ENCODE assay signal across 8 cellular contexts in genomic region chr16:30637952-30638351, GRCh38. TPM values are rescaled to one million over a fixed set of nuclear protein-coding genes. Genes with fewer than 3 reads are reported as not detected.
DNase-seq lines count a peak whose midpoint lies in the region; ATAC-seq, FAIRE-seq and TF ChIP-seq lines count a peak whose summit lies in the region.

No MANE protein-coding gene starts in this region.

- no peak overlapping the region for H3K23ac ChIP-seq in IMR-90 (ENCODE audit: low read depth, low read length)

- no peak overlapping the region for H2BK15ac ChIP-seq in IMR-90 (ENCODE audit: low read depth, low read length)

- dilution Hi-C loops in IMR-90 (cut with HindIII; ENCODE audit: low sequenced_read_pairs, unreplicated experiment), result no loop called here

- intact Hi-C loops in IMR-90 (cut with micrococcal nuclease) (no loop called here), mucosa of descending colon (cut with DNase I, micrococcal nuclease) (loop anchor here in 1 of 2 donors (10.0 kb wide), 1 partner anchor 63 kb away; the partner anchor contains the start of gene ZNF688)

- no peak overlapping the region for H3K4ac ChIP-seq in IMR-90 (ENCODE audit: low read depth, low read length)

- H3K4me3 ChIP-seq in IMR-90 (ENCODE audit: insufficient read depth, low read depth, low read length), result no peak overlapping the region
- no peak overlapping the region for H3K4me3 ChIP-seq in mucosa of descending colon

- ATAC-seq in IMR-90 (ENCODE audit: low read depth) (peak; percentile 24; the same call in 1 of the 2 replicates), GM18868 (IDR thresholded peaks at IDR 0.05; ENCODE audit: unreplicated experiment) (no peak), GM21526 (IDR thresholded peaks at IDR 0.05; ENCODE audit: low FRiP score, unreplicated experiment) (no peak), mucosa of descending colon (no peak)

- CTCF ChIA-PET in IMR-90 (lab: Yijun Ruan, JAX), result no interaction called here

- no peak overlapping the region for H3K4me2 ChIP-seq in IMR-90 (ENCODE audit: low read depth, low read length)

- H3K9me1 ChIP-seq in IMR-90 (ENCODE audit: insufficient read depth, low read length), result no peaks in the 10 kb centered on the region; the same call in 1 of the 2 replicates

- peaks cover 1% of the 10 kb centered on the region; the same call in 1 of the 2 replicates for H3K27me3 ChIP-seq in IMR-90 (ENCODE audit: control insufficient read depth, insufficient read depth, low read length)

- TF ChIP-seq RAD21 in IMR-90 (IDR thresholded peaks at IDR 0.05; ENCODE audit: low read length), result peak; percentile 71

- no TSS peak for BruUV-seq in IMR-90 (replicated peaks; lab: Mats Ljungman, UMichigan)

- H3K56ac ChIP-seq in IMR-90 (ENCODE audit: extremely low read depth, insufficient read depth, low read length), result no peak overlapping the region

- TF ChIP-seq CTCF in D721Med (IDR thresholded peaks at IDR 0.05; ENCODE audit: insufficient read depth, missing control alignments) (peak; percentile 69), IMR-90 (conservative IDR thresholded peaks at IDR 0.05; ENCODE audit: low read depth, low read length) (peak; percentile 63), mucosa of descending colon (IDR thresholded peaks at IDR 0.05) (no peak)

- in situ Hi-C loops in IMR-90 (cut with MboI; ENCODE audit: low sequenced_read_pairs), result no loop called here

- H4K8ac ChIP-seq in IMR-90 (ENCODE audit: low read depth in 2 of 2, low read length in 2 of 2), result no peak overlapping the region

- H3K18ac ChIP-seq in IMR-90 (ENCODE audit: low read depth, low read length), result no peak overlapping the region

- no peak overlapping the region for H4K5ac ChIP-seq in IMR-90 (ENCODE audit: low read depth, low read length)

- H2BK120ac ChIP-seq in IMR-90 (ENCODE audit: low read depth, low read length), result no peak overlapping the region

- H3K36me3 ChIP-seq in IMR-90 (ENCODE audit: control insufficient read depth, insufficient read depth, low read length) (no peaks in the 10 kb centered on the region), mucosa of descending colon (ENCODE audit: low read depth) (no peaks in the 10 kb centered on the region)

- H2BK5ac ChIP-seq in IMR-90 (ENCODE audit: low read depth, low read length, poor library complexity, severe bottlenecking), result no peak overlapping the region

- H3K9me3 ChIP-seq in IMR-90 (ENCODE audit: control insufficient read depth, insufficient read depth, low read length), result no peaks in the 10 kb centered on the region
- no peaks in the 10 kb centered on the region for H3K9me3 ChIP-seq in mucosa of descending colon

- POLR2A ChIA-PET in IMR-90 (lab: Charles Lee; ENCODE audit: unreplicated experiment), result no interaction called here

- H4K91ac ChIP-seq in IMR-90 (ENCODE audit: insufficient read depth, low read depth, low read length), result no peak overlapping the region

- DNase-seq in D721Med (ENCODE audit: insufficient read length, low spot score) (no peak), IMR-90 (peak; percentile 51), RPMI7951 (ENCODE audit: low read depth) (peak; percentile 74), fibroblast of peridontal ligament (ENCODE audit: extremely low read depth) (peak; percentile 63), mucosa of descending colon (no peak)
- no peak for DNase-seq in stimulated activated CD4-positive, alpha-beta T cell treated with anti-CD3 and anti-CD28 coated beads, Interleukin-4, amount 100 ng/mL, for 1 hour

- no peaks in the 10 kb centered on the region for H4K20me1 ChIP-seq in IMR-90 (ENCODE audit: insufficient read depth, low read length)

- peaks cover 8 to 19% of the 10 kb centered on the region in 2 experiments; a peak in 3 of 4 replicates for H3K79me1 ChIP-seq in IMR-90 (ENCODE audit: low read depth in 1 of 2, low read length in 2 of 2)

- H2BK20ac ChIP-seq in IMR-90 (ENCODE audit: low read depth, low read length), result no peak overlapping the region

- H2AFZ ChIP-seq in IMR-90 (replicated peaks; ENCODE audit: low read length, poor library complexity), result no peak overlapping the region

- H2AK9ac ChIP-seq in IMR-90 (replicated peaks; ENCODE audit: low read depth, low read length, poor library complexity), result no peak overlapping the region

- WGBS in IMR-90 (ENCODE audit: extremely low coverage in 2 of 2, insufficient read length in 1 of 2), 2 experiments, result no CpG with 5 or more reads among the region's 1 CpG

- H3K4me1 ChIP-seq in IMR-90 (ENCODE audit: control insufficient read depth, insufficient read depth, low read length) (no peaks in the 10 kb centered on the region), mucosa of descending colon (ENCODE audit: low read depth) (peaks cover 7% of the 10 kb centered on the region)

- H2AK5ac ChIP-seq in IMR-90 (ENCODE audit: low read depth, low read length), result no peak overlapping the region

- FAIRE-seq in D721Med (lab: Jason Lieb, UNC), result no peak

- H3K27ac ChIP-seq in IMR-90 (ENCODE audit: insufficient read depth, low read length), result no peak overlapping the region

- no peak overlapping the region for H3K14ac ChIP-seq in IMR-90 (replicated peaks; ENCODE audit: low read depth, low read length)

- H3K9ac ChIP-seq in IMR-90 (ENCODE audit: low read depth, low read length), result no peak overlapping the region

- TF ChIP-seq POLR2A in IMR-90 (IDR thresholded peaks at IDR 0.05; ENCODE audit: low read depth, low read length), result no peak

TF ChIP-seq in IMR-90, 13 proteins besides CTCF, POLR2A, EP300 and RAD21:
- TF ChIP-seq MAZ (IDR thresholded peaks at IDR 0.05; ENCODE audit: borderline replicate concordance, low read depth, low read length) (no peak), MXI1 (IDR thresholded peaks at IDR 0.05; ENCODE audit: borderline replicate concordance, low read depth, low read length) (no peak), SMC3 (IDR thresholded peaks at IDR 0.05; ENCODE audit: low read depth, low read length) (peak; percentile 51; the same call in 1 of the 2 replicates)

RNA-seq across cellular contexts. Expression of gene PRR14, which starts 12.8 kb away (rescaled TPM):
- 1.4 and 2.2 TPM in 2 replicates for total RNA-seq in IMR-90 (2012; rRNA removed)
- polyA plus RNA-seq in IMR-90 (2012; rRNA removed), result 11.8 and 11.9 TPM in 2 replicates
- polyA plus RNA-seq in IMR-90 (2012; cell fraction: cytosol; rRNA removed), result 8.8 and 11.3 TPM in 2 replicates
- polyA plus RNA-seq in IMR-90 (2012; cell fraction: nucleus; rRNA removed; ENCODE audit: low replicate concordance), result 43.3 and 60.6 TPM in 2 replicates
- 6.8 and 10.9 TPM in 2 replicates for total RNA-seq in RPMI7951 (2014; rRNA removed; shearing (Covaris generic))
- 10 to 100 TPM; 42.1 to 65.6 (median 45.6) TPM for total RNA-seq in mucosa of descending colon

RNA-seq across cellular contexts. Expression of gene FBRS, which starts 20.3 kb away (rescaled TPM):
- total RNA-seq in IMR-90 (2012; rRNA removed) (2.0 and 2.8 TPM in 2 replicates), mucosa of descending colon (10 to 100 TPM; 82.6 to 97.1 (median 85.8) TPM)
- 20.5 and 22.4 TPM in 2 replicates for polyA plus RNA-seq in IMR-90 (2012; rRNA removed)
- polyA plus RNA-seq in IMR-90 (2012; cell fraction: cytosol; rRNA removed), result 15.0 and 18.0 TPM in 2 replicates
- polyA plus RNA-seq in IMR-90 (2012; cell fraction: nucleus; rRNA removed; ENCODE audit: low replicate concordance), result 64.6 and 100 TPM in 2 replicates
- 4.1 and 6.0 TPM in 2 replicates for total RNA-seq in RPMI7951 (2014; rRNA removed; shearing (Covaris generic))

RNA-seq across cellular contexts. Expression of gene ZNF689, which starts 27.8 kb away (rescaled TPM):
- 1.9 and 2.7 TPM in 2 replicates for total RNA-seq in IMR-90 (2012; rRNA removed)
- polyA plus RNA-seq in IMR-90 (2012; rRNA removed), result 2.9 and 3.8 TPM in 2 replicates
- 2.1 and 3.8 TPM in 2 replicates for polyA plus RNA-seq in IMR-90 (2012; cell fraction: cytosol; rRNA removed)
- polyA plus RNA-seq in IMR-90 (2012; cell fraction: nucleus; rRNA removed; ENCODE audit: low replicate concordance), result 3.3 and 5.2 TPM in 2 replicates
- 5.6 and 6.1 TPM in 2 replicates for total RNA-seq in RPMI7951 (2014; rRNA removed; shearing (Covaris generic))
- 10 to 100 TPM in 2 of 3 donors, 1 to 10 TPM in 1; 7.6 to 10.7 (median 10.5) TPM for total RNA-seq in mucosa of descending colon

RNA-seq across cellular contexts. Expression of gene ZNF785, which starts 52.5 kb away (rescaled TPM):
- total RNA-seq in IMR-90 (2012; rRNA removed) (2.8 and 2.9 TPM in 2 replicates), mucosa of descending colon (10 to 100 TPM; 14.7 to 28.4 (median 24.8) TPM)
- polyA plus RNA-seq in IMR-90 (2012; rRNA removed), result 4.0 and 4.2 TPM in 2 replicates
- 1.2 and 2.4 TPM in 2 replicates for polyA plus RNA-seq in IMR-90 (2012; cell fraction: cytosol; rRNA removed)
- 10.3 and 15.8 TPM in 2 replicates for polyA plus RNA-seq in IMR-90 (2012; cell fraction: nucleus; rRNA removed; ENCODE audit: low replicate concordance)
- total RNA-seq in RPMI7951 (2014; rRNA removed; shearing (Covaris generic)), result 2.8 and 3.9 TPM in 2 replicates

Comparison
In these comparisons a context has a peak if more than half of its experiments do, and no peak if none do; other contexts are left out.
1. DNase-seq: peak in IMR-90 (single experiment), RPMI7951 (single experiment) and fibroblast of peridontal ligament (single experiment); none in D721Med (single experiment), stimulated activated CD4-positive, alpha-beta T cell treated with anti-CD3 and anti-CD28 coated beads, Interleukin-4, amount 100 ng/mL, for 1 hour (single experiment) and mucosa of descending colon (0 of 3).
2. RNA of gene FBRS, which starts 20.3 kb away (total RNA-seq): 82.6 to 97.1 TPM in mucosa of descending colon; 4.1 to 6.0 TPM in RPMI7951 and 2.0 to 2.8 TPM in IMR-90; every median in the first group is over 10 times any median in the second.